In genomic region chr1:207885129-207886032, GRCh38 we compare ENCODE assay signal across 8 cellular contexts. TPM values are rescaled to one million over a fixed set of nuclear protein-coding genes. Genes with fewer than 3 reads are reported as not detected.
A peak's percentile ranks its signal among the peaks of the same experiment; 100 is the strongest.
DNase-seq lines count a peak whose midpoint lies in the region; ATAC-seq, FAIRE-seq and TF ChIP-seq lines count a peak whose summit lies in the region.

No MANE protein-coding gene starts in this region.

- H3K4me3 ChIP-seq in upper lobe of left lung, result no peak overlapping the region

- H3K36me3 ChIP-seq in upper lobe of left lung, result no peaks in the 10 kb centered on the region

- peak in 1 of 4 donors; percentile 8 for TF ChIP-seq POLR2A in upper lobe of left lung (IDR thresholded peaks at IDR 0.05)

- FAIRE-seq in D721Med (lab: Jason Lieb, UNC), result no peak

- H3K27ac ChIP-seq in RWPE1 (no peak overlapping the region), upper lobe of left lung (peak overlapping the region; percentile 41 to 88 (median 76))

- WGBS in upper lobe of left lung, 2 donors, result 16 to 18% methylated on average over 8 to 9 of the region's 9 CpGs

- CTCF ChIA-PET in RWPE1 (lab: Yijun Ruan, JAX), result interaction anchor here (0.5 to 2.7 kb wide), 18 partner anchors 10 to 367 kb away, joined by 3 to 30 read pairs (median 5); no protein-coding TSS in a partner anchor

- H3K9me3 ChIP-seq in upper lobe of left lung, result no peaks in the 10 kb centered on the region

- TF ChIP-seq CTCF in D721Med (IDR thresholded peaks at IDR 0.05; ENCODE audit: insufficient read depth, missing control alignments), result peak; percentile 93
- peak; percentile 98 for TF ChIP-seq CTCF in LNCAP (IDR thresholded peaks at IDR 0.05)
- TF ChIP-seq CTCF in RWPE1 (conservative IDR thresholded peaks at IDR 0.05; ENCODE audit: low read depth), result peak; percentile 87
- TF ChIP-seq CTCF in upper lobe of left lung (IDR thresholded peaks at IDR 0.05), result peak; percentile 92 to 95 (median 92)

- DNase-seq in D721Med (ENCODE audit: insufficient read length, low spot score) (peak; percentile 64), RWPE1 (ENCODE audit: low spot score) (peak; percentile 79), foreskin melanocyte (peak; percentile 73), occipital lobe (lab: John Stamatoyannopoulos, UW) (peak; percentile 69), upper lobe of left lung (peak in 1 of 2 donors; percentile 90)
- DNase-seq in activated effector memory CD4-positive, alpha-beta T cell treated with anti-CD3 and anti-CD28 coated beads, Interleukin-2, amount 50 U/mL, for 16 hours, result peak; percentile 88

- H3K27me3 ChIP-seq in upper lobe of left lung, result no peaks in the 10 kb centered on the region

- peak; percentile 66 for ATAC-seq in GM21529 (IDR thresholded peaks at IDR 0.05; ENCODE audit: unreplicated experiment)
- peak; percentile 92 to 95 for ATAC-seq in upper lobe of left lung (ENCODE audit: low FRiP score in 2 of 2)

- peaks cover 40 to 68% (median 44%) of the 10 kb centered on the region in 4 donors for H3K4me1 ChIP-seq in upper lobe of left lung

- POLR2A ChIA-PET in RWPE1 (lab: Yijun Ruan, JAX; ENCODE audit: low non-redundant PET), result no interaction called here

- TF ChIP-seq EP300 in upper lobe of left lung (IDR thresholded peaks at IDR 0.05), result peak in 1 of 4 donors; percentile 3

RNA-seq across cellular contexts. Expression of gene CD34, which starts 25.5 kb away (rescaled TPM):
- 1.6 TPM for total RNA-seq in occipital lobe
- total RNA-seq in upper lobe of left lung, result 10 to 100 TPM in 5 of 6 donors, 1 to 10 TPM in 1; 8.8 to 78.2 (median 22.4) TPM
